1 cellular context compared by ENCODE assay signal in the genomic region with DNA sequence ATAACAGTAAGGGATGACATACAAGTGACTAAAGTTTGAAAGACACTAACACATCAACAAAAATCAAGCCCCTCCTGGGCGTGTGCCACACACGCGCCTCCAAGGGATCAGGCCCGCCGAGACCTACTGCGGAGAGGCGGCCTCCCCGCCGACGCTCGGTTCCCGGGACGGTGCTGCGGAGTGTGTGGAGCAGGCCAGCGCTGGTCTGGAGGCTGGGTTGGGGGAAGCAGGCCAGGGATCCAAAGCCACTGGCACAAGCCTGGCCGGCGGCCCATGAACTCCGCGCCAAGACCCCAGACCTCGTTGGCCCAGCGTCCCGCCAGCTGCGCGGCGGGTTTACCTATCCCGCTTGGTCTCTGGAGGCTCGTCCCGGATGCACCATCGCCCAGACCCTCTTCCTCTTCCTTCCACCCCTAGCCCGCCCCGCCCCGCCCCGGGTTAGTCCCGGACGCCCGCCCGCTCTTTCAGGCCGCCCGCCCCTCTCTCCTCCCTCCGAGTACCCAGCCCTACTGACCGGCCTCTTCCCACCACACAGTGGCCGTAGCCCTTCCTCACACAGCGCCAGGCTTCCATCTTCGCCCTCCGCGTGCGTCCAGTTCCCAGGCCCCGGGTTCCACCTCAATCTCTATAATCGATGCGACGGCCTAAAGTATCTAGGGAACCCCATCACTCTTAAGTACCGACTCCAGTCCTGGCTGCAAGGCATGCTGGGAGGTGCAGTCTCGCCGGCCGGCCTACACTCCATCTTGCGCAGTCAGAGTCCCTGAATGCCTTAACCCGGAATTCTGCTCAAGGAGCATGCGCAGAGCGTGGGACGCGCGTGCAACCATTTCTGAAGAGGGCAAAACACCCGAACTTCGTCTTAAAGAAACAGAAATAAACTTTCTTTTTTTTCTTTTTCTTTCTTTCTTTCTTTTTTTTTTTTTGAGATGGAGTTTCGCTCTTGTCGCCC.
TF ChIP-seq lines count a peak whose summit lies in the region.

A gene with protein sequence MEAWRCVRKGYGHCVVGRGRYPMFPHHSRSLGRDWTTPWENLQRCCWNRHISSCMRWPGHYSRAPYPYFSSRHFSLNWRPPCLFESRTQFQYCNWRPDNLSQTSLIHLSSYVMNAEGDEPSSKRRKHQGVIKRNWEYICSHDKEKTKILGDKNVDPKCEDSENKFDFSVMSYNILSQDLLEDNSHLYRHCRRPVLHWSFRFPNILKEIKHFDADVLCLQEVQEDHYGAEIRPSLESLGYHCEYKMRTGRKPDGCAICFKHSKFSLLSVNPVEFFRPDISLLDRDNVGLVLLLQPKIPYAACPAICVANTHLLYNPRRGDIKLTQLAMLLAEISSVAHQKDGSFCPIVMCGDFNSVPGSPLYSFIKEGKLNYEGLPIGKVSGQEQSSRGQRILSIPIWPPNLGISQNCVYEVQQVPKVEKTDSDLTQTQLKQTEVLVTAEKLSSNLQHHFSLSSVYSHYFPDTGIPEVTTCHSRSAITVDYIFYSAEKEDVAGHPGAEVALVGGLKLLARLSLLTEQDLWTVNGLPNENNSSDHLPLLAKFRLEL (minus strand): TSS at position 769 of the 952 bp plus-strand sequence. CDS start 196 bp downstream, at position 573.

TF ChIP-seq in HepG2, 621 proteins besides CTCF, POLR2A, EP300 and RAD21 (continued from another document and continues in another):
- TF ChIP-seq, protein P1, sequence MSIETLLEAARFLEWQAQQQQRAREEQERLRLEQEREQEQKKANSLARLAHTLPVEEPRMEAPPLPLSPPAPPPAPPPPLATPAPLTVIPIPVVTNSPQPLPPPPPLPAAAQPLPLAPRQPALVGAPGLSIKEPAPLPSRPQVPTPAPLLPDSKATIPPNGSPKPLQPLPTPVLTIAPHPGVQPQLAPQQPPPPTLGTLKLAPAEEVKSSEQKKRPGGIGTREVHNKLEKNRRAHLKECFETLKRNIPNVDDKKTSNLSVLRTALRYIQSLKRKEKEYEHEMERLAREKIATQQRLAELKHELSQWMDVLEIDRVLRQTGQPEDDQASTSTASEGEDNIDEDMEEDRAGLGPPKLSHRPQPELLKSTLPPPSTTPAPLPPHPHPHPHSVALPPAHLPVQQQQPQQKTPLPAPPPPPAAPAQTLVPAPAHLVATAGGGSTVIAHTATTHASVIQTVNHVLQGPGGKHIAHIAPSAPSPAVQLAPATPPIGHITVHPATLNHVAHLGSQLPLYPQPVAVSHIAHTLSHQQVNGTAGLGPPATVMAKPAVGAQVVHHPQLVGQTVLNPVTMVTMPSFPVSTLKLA (IDR thresholded peaks at IDR 0.05) = no peak
- TF ChIP-seq AGO2 (optimal IDR thresholded peaks at IDR 0.05; ENCODE audit: low read depth, low read length) (peak; percentile 43), KLF6 (CRISPR knock-in tag; IDR thresholded peaks at IDR 0.05) (peak; percentile 42; the same call in 1 of the 2 replicates), ATM (IDR thresholded peaks at IDR 0.05; ENCODE audit: borderline replicate concordance) (no peak), CBX2 (IDR thresholded peaks at IDR 0.05; ENCODE audit: low read depth, low read length) (no peak), CBX2 (CRISPR knock-in tag; IDR thresholded peaks at IDR 0.05; ENCODE audit: low read depth) (no peak), NONO (IDR thresholded peaks at IDR 0.05) (no peak), NONO (CRISPR knock-in tag; conservative IDR thresholded peaks at IDR 0.05) (peak; percentile 54; the same call in 1 of the 2 replicates), ZNF207 (IDR thresholded peaks at IDR 0.05; ENCODE audit: borderline replicate concordance) (no peak), DNMT1 (CRISPR knock-in tag; IDR thresholded peaks at IDR 0.05) (no peak), ATAD3A (CRISPR knock-in tag; IDR thresholded peaks at IDR 0.05) (no peak; the same call in 1 of the 2 replicates), SRSF9 (IDR thresholded peaks at IDR 0.05; ENCODE audit: borderline replicate concordance, insufficient read depth, low read depth, low read length, poor library complexity, severe bottlenecking) (no peak), ZNF816 (CRISPR knock-in tag; IDR thresholded peaks at IDR 0.05; ENCODE audit: borderline replicate concordance) (no peak; the same call in 1 of the 2 replicates), GTF2F1 (IDR thresholded peaks at IDR 0.05; ENCODE audit: low read length) (no peak), NRL (CRISPR knock-in tag; IDR thresholded peaks at IDR 0.05; ENCODE audit: borderline replicate concordance) (peak; percentile 76), POLR2AphosphoS5 (IDR thresholded peaks at IDR 0.05; ENCODE audit: low read depth, low read length) (peak; percentile 77), ZNF256 (CRISPR knock-in tag; conservative IDR thresholded peaks at IDR 0.05) (peak; percentile 86; the same call in 1 of the 2 replicates), MYNN (CRISPR knock-in tag; IDR thresholded peaks at IDR 0.05; ENCODE audit: low read depth) (peak; percentile 36; the same call in 1 of the 2 replicates), ZKSCAN8 (CRISPR knock-in tag; IDR thresholded peaks at IDR 0.05; ENCODE audit: borderline replicate concordance) (0 out of 2 replicates have a peak, but pooled peaks have one; percentile 18), ZBTB7B (CRISPR knock-in tag; IDR thresholded peaks at IDR 0.05) (peak; percentile 66; the same call in 1 of the 2 replicates), MED8 (CRISPR knock-in tag; IDR thresholded peaks at IDR 0.05; ENCODE audit: insufficient replicate concordance) (no peak), TBX2 (CRISPR knock-in tag; IDR thresholded peaks at IDR 0.05; ENCODE audit: borderline replicate concordance) (peak; percentile 72), KAT7 (CRISPR knock-in tag; IDR thresholded peaks at IDR 0.05; ENCODE audit: borderline replicate concordance) (peak; percentile 82), SSRP1 (CRISPR knock-in tag; IDR thresholded peaks at IDR 0.05) (no peak), SATB2 (CRISPR knock-in tag; IDR thresholded peaks at IDR 0.05) (peak; percentile 44; the same call in 1 of the 2 replicates), ZNF225 (CRISPR knock-in tag; IDR thresholded peaks at IDR 0.05) (peak; percentile 14; the same call in 1 of the 2 replicates), ZNF143 (CRISPR knock-in tag; IDR thresholded peaks at IDR 0.05) (peak; percentile 90), REPIN1 (CRISPR knock-in tag; IDR thresholded peaks at IDR 0.05; ENCODE audit: borderline replicate concordance, low read depth) (no peak; the same call in 1 of the 2 replicates), RORA (CRISPR knock-in tag; IDR thresholded peaks at IDR 0.05) (no peak), ELF4 (CRISPR knock-in tag; IDR thresholded peaks at IDR 0.05; ENCODE audit: borderline replicate concordance) (peak; percentile 74), ZFP37 (CRISPR knock-in tag; IDR thresholded peaks at IDR 0.05; ENCODE audit: borderline replicate concordance) (0 out of 2 replicates have a peak, but pooled peaks have one; percentile 71), GPN1 (CRISPR knock-in tag; IDR thresholded peaks at IDR 0.05; ENCODE audit: borderline replicate concordance) (no peak), CEBPB (IDR thresholded peaks at IDR 0.05; ENCODE audit: borderline replicate concordance, low read depth, low read length) (peak; percentile 46; the same call in 1 of the 2 replicates)
- TF ChIP-seq, protein P2, sequence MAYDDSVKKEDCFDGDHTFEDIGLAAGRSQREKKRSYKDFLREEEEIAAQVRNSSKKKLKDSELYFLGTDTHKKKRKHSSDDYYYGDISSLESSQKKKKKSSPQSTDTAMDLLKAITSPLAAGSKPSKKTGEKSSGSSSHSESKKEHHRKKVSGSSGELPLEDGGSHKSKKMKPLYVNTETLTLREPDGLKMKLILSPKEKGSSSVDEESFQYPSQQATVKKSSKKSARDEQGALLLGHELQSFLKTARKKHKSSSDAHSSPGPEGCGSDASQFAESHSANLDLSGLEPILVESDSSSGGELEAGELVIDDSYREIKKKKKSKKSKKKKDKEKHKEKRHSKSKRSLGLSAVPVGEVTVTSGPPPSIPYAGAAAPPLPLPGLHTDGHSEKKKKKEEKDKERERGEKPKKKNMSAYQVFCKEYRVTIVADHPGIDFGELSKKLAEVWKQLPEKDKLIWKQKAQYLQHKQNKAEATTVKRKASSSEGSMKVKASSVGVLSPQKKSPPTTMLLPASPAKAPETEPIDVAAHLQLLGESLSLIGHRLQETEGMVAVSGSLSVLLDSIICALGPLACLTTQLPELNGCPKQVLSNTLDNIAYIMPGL (CRISPR knock-in tag; IDR thresholded peaks at IDR 0.05; ENCODE audit: borderline replicate concordance in 1 of 2, low read depth in 1 of 2) = peak; percentile 59 to 79; a peak in 3 of 4 replicates
- TF ChIP-seq, protein P3, sequence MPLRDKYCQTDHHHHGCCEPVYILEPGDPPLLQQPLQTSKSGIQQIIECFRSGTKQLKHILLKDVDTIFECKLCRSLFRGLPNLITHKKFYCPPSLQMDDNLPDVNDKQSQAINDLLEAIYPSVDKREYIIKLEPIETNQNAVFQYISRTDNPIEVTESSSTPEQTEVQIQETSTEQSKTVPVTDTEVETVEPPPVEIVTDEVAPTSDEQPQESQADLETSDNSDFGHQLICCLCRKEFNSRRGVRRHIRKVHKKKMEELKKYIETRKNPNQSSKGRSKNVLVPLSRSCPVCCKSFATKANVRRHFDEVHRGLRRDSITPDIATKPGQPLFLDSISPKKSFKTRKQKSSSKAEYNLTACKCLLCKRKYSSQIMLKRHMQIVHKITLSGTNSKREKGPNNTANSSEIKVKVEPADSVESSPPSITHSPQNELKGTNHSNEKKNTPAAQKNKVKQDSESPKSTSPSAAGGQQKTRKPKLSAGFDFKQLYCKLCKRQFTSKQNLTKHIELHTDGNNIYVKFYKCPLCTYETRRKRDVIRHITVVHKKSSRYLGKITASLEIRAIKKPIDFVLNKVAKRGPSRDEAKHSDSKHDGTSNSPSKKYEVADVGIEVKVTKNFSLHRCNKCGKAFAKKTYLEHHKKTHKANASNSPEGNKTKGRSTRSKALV (CRISPR knock-in tag; IDR thresholded peaks at IDR 0.05) = peak; percentile 59; the same call in 1 of the 2 replicates
- TF ChIP-seq, protein P4, sequence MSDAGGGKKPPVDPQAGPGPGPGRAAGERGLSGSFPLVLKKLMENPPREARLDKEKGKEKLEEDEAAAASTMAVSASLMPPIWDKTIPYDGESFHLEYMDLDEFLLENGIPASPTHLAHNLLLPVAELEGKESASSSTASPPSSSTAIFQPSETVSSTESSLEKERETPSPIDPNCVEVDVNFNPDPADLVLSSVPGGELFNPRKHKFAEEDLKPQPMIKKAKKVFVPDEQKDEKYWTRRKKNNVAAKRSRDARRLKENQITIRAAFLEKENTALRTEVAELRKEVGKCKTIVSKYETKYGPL (CRISPR knock-in tag; IDR thresholded peaks at IDR 0.05) = no peak
- TF ChIP-seq, protein P5, sequence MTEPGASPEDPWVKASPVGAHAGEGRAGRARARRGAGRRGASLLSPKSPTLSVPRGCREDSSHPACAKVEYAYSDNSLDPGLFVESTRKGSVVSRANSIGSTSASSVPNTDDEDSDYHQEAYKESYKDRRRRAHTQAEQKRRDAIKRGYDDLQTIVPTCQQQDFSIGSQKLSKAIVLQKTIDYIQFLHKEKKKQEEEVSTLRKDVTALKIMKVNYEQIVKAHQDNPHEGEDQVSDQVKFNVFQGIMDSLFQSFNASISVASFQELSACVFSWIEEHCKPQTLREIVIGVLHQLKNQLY (CRISPR knock-in tag; IDR thresholded peaks at IDR 0.05) = no peak
- TF ChIP-seq, protein P6, sequence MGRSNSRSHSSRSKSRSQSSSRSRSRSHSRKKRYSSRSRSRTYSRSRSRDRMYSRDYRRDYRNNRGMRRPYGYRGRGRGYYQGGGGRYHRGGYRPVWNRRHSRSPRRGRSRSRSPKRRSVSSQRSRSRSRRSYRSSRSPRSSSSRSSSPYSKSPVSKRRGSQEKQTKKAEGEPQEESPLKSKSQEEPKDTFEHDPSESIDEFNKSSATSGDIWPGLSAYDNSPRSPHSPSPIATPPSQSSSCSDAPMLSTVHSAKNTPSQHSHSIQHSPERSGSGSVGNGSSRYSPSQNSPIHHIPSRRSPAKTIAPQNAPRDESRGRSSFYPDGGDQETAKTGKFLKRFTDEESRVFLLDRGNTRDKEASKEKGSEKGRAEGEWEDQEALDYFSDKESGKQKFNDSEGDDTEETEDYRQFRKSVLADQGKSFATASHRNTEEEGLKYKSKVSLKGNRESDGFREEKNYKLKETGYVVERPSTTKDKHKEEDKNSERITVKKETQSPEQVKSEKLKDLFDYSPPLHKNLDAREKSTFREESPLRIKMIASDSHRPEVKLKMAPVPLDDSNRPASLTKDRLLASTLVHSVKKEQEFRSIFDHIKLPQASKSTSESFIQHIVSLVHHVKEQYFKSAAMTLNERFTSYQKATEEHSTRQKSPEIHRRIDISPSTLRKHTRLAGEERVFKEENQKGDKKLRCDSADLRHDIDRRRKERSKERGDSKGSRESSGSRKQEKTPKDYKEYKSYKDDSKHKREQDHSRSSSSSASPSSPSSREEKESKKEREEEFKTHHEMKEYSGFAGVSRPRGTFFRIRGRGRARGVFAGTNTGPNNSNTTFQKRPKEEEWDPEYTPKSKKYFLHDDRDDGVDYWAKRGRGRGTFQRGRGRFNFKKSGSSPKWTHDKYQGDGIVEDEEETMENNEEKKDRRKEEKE (IDR thresholded peaks at IDR 0.05) = no peak
- TF ChIP-seq, protein P7, sequence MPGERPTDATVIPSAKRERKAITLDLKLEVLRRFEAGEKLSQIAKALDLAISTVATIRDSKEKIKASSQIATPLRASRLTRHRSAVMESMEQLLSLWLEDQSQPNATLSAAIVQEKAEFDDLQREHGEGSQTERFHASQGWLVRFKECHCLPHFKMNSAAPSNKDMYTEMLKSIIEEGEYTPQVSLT (CRISPR knock-in tag; IDR thresholded peaks at IDR 0.05; ENCODE audit: borderline replicate concordance, low read depth) = no peak
- TF ChIP-seq, protein P8, sequence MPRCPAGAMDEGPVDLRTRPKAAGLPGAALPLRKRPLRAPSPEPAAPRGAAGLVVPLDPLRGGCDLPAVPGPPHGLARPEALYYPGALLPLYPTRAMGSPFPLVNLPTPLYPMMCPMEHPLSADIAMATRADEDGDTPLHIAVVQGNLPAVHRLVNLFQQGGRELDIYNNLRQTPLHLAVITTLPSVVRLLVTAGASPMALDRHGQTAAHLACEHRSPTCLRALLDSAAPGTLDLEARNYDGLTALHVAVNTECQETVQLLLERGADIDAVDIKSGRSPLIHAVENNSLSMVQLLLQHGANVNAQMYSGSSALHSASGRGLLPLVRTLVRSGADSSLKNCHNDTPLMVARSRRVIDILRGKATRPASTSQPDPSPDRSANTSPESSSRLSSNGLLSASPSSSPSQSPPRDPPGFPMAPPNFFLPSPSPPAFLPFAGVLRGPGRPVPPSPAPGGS (CRISPR knock-in tag; IDR thresholded peaks at IDR 0.05) = 0 out of 2 replicates have a peak, but pooled peaks have one; percentile 53
- TF ChIP-seq, protein P9, sequence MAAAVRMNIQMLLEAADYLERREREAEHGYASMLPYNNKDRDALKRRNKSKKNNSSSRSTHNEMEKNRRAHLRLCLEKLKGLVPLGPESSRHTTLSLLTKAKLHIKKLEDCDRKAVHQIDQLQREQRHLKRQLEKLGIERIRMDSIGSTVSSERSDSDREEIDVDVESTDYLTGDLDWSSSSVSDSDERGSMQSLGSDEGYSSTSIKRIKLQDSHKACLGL (CRISPR knock-in tag; IDR thresholded peaks at IDR 0.05) = peak; percentile 75
- TF ChIP-seq, protein P10, sequence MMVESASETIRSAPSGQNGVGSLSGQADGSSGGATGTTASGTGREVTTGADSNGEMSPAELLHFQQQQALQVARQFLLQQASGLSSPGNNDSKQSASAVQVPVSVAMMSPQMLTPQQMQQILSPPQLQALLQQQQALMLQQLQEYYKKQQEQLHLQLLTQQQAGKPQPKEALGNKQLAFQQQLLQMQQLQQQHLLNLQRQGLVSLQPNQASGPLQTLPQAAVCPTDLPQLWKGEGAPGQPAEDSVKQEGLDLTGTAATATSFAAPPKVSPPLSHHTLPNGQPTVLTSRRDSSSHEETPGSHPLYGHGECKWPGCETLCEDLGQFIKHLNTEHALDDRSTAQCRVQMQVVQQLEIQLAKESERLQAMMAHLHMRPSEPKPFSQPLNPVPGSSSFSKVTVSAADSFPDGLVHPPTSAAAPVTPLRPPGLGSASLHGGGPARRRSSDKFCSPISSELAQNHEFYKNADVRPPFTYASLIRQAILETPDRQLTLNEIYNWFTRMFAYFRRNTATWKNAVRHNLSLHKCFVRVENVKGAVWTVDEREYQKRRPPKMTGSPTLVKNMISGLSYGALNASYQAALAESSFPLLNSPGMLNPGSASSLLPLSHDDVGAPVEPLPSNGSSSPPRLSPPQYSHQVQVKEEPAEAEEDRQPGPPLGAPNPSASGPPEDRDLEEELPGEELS (CRISPR knock-in tag; IDR thresholded peaks at IDR 0.05) = no peak
